Comparison of ENCODE assay signal across 8 cellular contexts in genomic region chr22:28800308-28801041, GRCh38. TPM values are rescaled to one million over a fixed set of nuclear protein-coding genes. Genes with fewer than 3 reads are reported as not detected.
A peak's percentile ranks its signal among the peaks of the same experiment; 100 is the strongest.
DNase-seq lines count a peak whose midpoint lies in the region; TF ChIP-seq lines count a peak whose summit lies in the region.

XBP1 (minus strand) TSS chr22:28800569.

- H3K27me3 ChIP-seq in SJCRH30, result no peaks in the 10 kb centered on the region
- no peaks in the 10 kb centered on the region for H3K27me3 ChIP-seq in stomach

- DNase-seq in ELF-1 (ENCODE audit: low read depth, low spot score) (peak; percentile 95), GOT3 (lab: John Stamatoyannopoulos, UW) (peak; percentile 87), LNCaP clone FGC (ENCODE audit: low read depth) (peak; percentile 74), SJCRH30 (peak; percentile 87 to 92), foreskin fibroblast (peak; percentile 96 to 99), neural crest cell (ENCODE audit: low read depth, low spot score) (peak; percentile 89), stomach (peak; percentile 96)
- DNase-seq in activated gamma-delta T cell treated with anti-CD3 and anti-CD28 coated beads, Interleukin-2, amount 50 U/mL, for 16 hours (ENCODE audit: low read depth), result peak; percentile 86

- peak in 2 of 4 donors; percentile 79 to 90 for TF ChIP-seq POLR2A in stomach (IDR thresholded peaks at IDR 0.05)

- H3K9me3 ChIP-seq in SJCRH30 (replicated peaks), result no peaks in the 10 kb centered on the region
- H3K9me3 ChIP-seq in stomach, result no peaks in the 10 kb centered on the region

- intact Hi-C loops in stomach (cut with DNase I; ENCODE audit: low total_unique reads), result no loop called here

- peak within 1 kb of the TSS; percentile 92 for H3K4me3 Mint-ChIP-seq in neural crest cell

- H3K27ac Mint-ChIP-seq in neural crest cell (ENCODE audit: unreplicated experiment), result peak within 1 kb of the TSS; percentile 100

- H3K4me3 ChIP-seq in LNCaP clone FGC (ENCODE audit: low read depth, low read length) (peak within 1 kb of the TSS; percentile 89), SJCRH30 (peak within 1 kb of the TSS; percentile 82), foreskin fibroblast (ENCODE audit: low read depth in 1 of 2, low read length in 2 of 2) (peak within 1 kb of the TSS; percentile 80 to 99), stomach (peak within 1 kb of the TSS; percentile 77 to 98 (median 87))

- H3K4me1 Mint-ChIP-seq in neural crest cell, result peaks cover 37% of the 10 kb centered on the region

- H3K9me3 Mint-ChIP-seq in neural crest cell, result no peaks in the 10 kb centered on the region

- no peaks in the 10 kb centered on the region for H3K27me3 Mint-ChIP-seq in neural crest cell (ENCODE audit: low read depth)

- no peak for TF ChIP-seq EP300 in stomach (IDR thresholded peaks at IDR 0.05)

- H3K4me1 ChIP-seq in SJCRH30, result no peaks in the 10 kb centered on the region
- H3K4me1 ChIP-seq in stomach, result peaks cover 33 to 64% (median 51%) of the 10 kb centered on the region in 4 donors

- H3K27ac ChIP-seq in SJCRH30, result peak within 1 kb of the TSS; percentile 78
- H3K27ac ChIP-seq in stomach, result peak within 1 kb of the TSS; percentile 100

- H3K36me3 Mint-ChIP-seq in neural crest cell (ENCODE audit: low read depth), result peaks cover 8% of the 10 kb centered on the region

- TF ChIP-seq CTCF in LNCaP clone FGC (IDR thresholded peaks at IDR 0.05; ENCODE audit: control insufficient read depth, extremely low read depth, insufficient read depth) (no peak), foreskin fibroblast (IDR thresholded peaks at IDR 0.05; ENCODE audit: low read depth, low read length) (no peak), neural crest cell (conservative IDR thresholded peaks at IDR 0.05) (no peak), stomach (IDR thresholded peaks at IDR 0.05) (no peak)

- peaks cover 26% of the 10 kb centered on the region for H3K36me3 ChIP-seq in SJCRH30
- peaks cover 31 to 32% (median 31%) of the 10 kb centered on the region in 4 donors for H3K36me3 ChIP-seq in stomach

- 0% methylated on average over 32 to 78 of the region's 78 CpGs for WGBS in stomach, 5 donors

RNA-seq across cellular contexts. Expression of gene XBP1, which starts in this region (rescaled TPM):
- 71.6 and 80.2 TPM in 2 replicates for total RNA-seq in SJCRH30 (2014; rRNA removed; shearing (Covaris generic))
- 65.0 and 66.5 TPM in 2 replicates for total RNA-seq in neural crest cell
- total RNA-seq in stomach, result 100 to 1,000 TPM; 134 to 612 (median 387) TPM
- polyA plus RNA-seq in stomach, result 100 to 1,000 TPM; 193 to 230 (median 214) TPM

Comparison
In these comparisons a context has a peak if more than half of its experiments do, and no peak if none do; other contexts are left out.
1. Peak in every context shown above with its lines: DNase-seq, H3K4me3 ChIP-seq and H3K27ac ChIP-seq.